In genomic region chr18:23422751-23423418, GRCh38 we compare ENCODE assay signal across 8 cellular contexts. TPM values are rescaled to one million over a fixed set of nuclear protein-coding genes. Genes with fewer than 3 reads are reported as not detected.
DNase-seq lines count a peak whose midpoint lies in the region; ATAC-seq, FAIRE-seq and TF ChIP-seq lines count a peak whose summit lies in the region.

No MANE protein-coding gene starts in this region.

- peak; percentile 89 for ATAC-seq in GM21515 (IDR thresholded peaks at IDR 0.05; ENCODE audit: unreplicated experiment)
- peak; percentile 79 for ATAC-seq in HG03565 (IDR thresholded peaks at IDR 0.05; ENCODE audit: unreplicated experiment)

- no peaks in the 10 kb centered on the region for H3K9me3 ChIP-seq in sigmoid colon

- H3K36me3 ChIP-seq in sigmoid colon: no peaks in the 10 kb centered on the region

- TF ChIP-seq CTCF in GM12864 (IDR thresholded peaks at IDR 0.05; ENCODE audit: low read depth, low read length, missing control alignments): no peak
- TF ChIP-seq CTCF in sigmoid colon (IDR thresholded peaks at IDR 0.05): no peak

- TF ChIP-seq EP300 in sigmoid colon (IDR thresholded peaks at IDR 0.05): no peak

- TF ChIP-seq POLR2A in sigmoid colon (IDR thresholded peaks at IDR 0.05): no peak

- intact Hi-C loops in cardiac septum (cut with DNase I): no loop called here
- intact Hi-C loops in sigmoid colon (cut with DNase I): no loop called here

- 19 to 36% methylated on average over 4 of the region's 4 CpGs for WGBS in sigmoid colon, 2 donors

- H3K4me1 ChIP-seq in sigmoid colon: no peaks in the 10 kb centered on the region

- no peak for FAIRE-seq in urothelium cell line (lab: Jason Lieb, UNC)

- H3K27ac ChIP-seq in sigmoid colon: no peak overlapping the region

- no peaks in the 10 kb centered on the region for H3K27me3 ChIP-seq in sigmoid colon

- DNase-seq in GM12864 (ENCODE audit: low read depth): peak; percentile 52
- DNase-seq in SHP77 treated with DMSO at 0.1 percent for 48 hours (lab: John Stamatoyannopoulos, UW): peak; percentile 42
- DNase-seq in cardiac septum (ENCODE audit: low spot score): peak; percentile 83
- DNase-seq in urothelium cell line (ENCODE audit: low spot score): peak; percentile 18
- DNase-seq in sigmoid colon: no peak
- no peak for DNase-seq in cerebellum (ENCODE audit: low spot score)

- H3K4me3 ChIP-seq in GM12864 (ENCODE audit: low read depth, low read length): no peak overlapping the region
- no peak overlapping the region for H3K4me3 ChIP-seq in sigmoid colon

RNA-seq across cellular contexts. Expression of gene RIOK3, which starts 30.2 kb away (rescaled TPM):
- total RNA-seq in cardiac septum (68.4 TPM), sigmoid colon (10 to 100 TPM; 38.2 to 54.6 (median 45.6) TPM), cerebellum (59.2 TPM)
- 100 to 1,000 TPM in 2 of 3 donors, 10 to 100 TPM in 1; 71.3 to 206 (median 161) TPM for polyA plus RNA-seq in sigmoid colon

Comparison
In these comparisons a context has a peak if more than half of its experiments do, and no peak if none do; other contexts are left out.
1. DNase-seq: peak in GM12864 (single experiment), SHP77 treated with DMSO at 0.1 percent for 48 hours (single experiment), cardiac septum (single experiment) and urothelium cell line (single experiment); none in sigmoid colon (single experiment) and cerebellum (single experiment).